Comparison of ENCODE assay signal across 20 cellular contexts in the genomic region with DNA sequence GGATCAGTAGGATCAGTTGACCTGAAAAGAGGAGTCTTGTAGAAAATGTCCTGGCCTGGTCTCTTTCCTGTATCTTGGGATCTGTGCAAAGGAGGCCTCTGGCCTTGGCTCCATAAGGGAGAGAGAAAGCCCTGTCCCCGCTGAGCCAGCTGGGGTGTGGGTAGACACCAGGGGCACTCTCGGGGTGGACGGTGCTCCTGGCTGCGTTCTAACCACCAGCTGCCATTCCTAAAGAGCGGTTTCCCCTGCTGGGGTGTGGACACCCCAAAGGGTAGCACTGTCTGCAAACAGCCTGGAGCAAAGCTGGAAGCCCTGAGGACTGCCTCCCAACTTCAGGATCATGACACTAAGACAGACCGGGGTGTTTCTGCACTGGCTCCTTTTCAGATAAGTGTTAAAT.
"Had no signal": no experiment of that assay in that cellular context is flagged by ENCODE, and none has a peak within 500 bp of the region (broad histone marks: within the 10 kb centered on the region; RNA-seq: fewer than 3 reads in every experiment).

No MANE protein-coding gene starts in this region.

- H3K9ac ChIP-seq: parathyroid adenoma had no signal

- H2AFZ ChIP-seq: parathyroid adenoma had no signal

- H3K9me3 ChIP-seq: left lung, spleen, suprapubic skin, tibial nerve, uterus had no signal

- H3K4me3 ChIP-seq: left lung, spleen, suprapubic skin, tibial nerve, uterus had no signal

- H3K27ac ChIP-seq: epithelial cell of prostate, left lung, parathyroid adenoma, spleen, suprapubic skin, tibial nerve, uterus, WERI-Rb-1 had no signal

- H3K9me3 Mint-ChIP-seq: activated naive CD8-positive, alpha-beta T cell treated with anti-CD3 and anti-CD28 coated beads for 36 hours; activated T-cell treated with anti-CD3 and anti-CD28 coated beads, Interleukin-2, amount 50 U/mL, for 4 hours; activated T-helper 2 cell treated with anti-CD3 and anti-CD28 coated beads, Interferon-gamma antibody, Interleukin-2, Interleukin-4, amounts not matched to agents 10 μg/mL and 5 μg/mL and 100 μg/mL, durations not matched to agents 14 hours and 24 hours and 36 hours; nephron; stimulated activated naive CD8-positive, alpha-beta T cell treated with anti-CD3 and anti-CD28 coated beads, Interleukin-15, Interleukin-2, amounts not matched to agents 100 ng/mL and 50 ng/mL, for 24 hours had no signal

- H3K4me1 Mint-ChIP-seq: activated naive CD8-positive, alpha-beta T cell treated with anti-CD3 and anti-CD28 coated beads for 36 hours had no signal

- H3K27me3 Mint-ChIP-seq: activated naive CD8-positive, alpha-beta T cell treated with anti-CD3 and anti-CD28 coated beads for 36 hours; stimulated activated naive CD8-positive, alpha-beta T cell treated with anti-CD3 and anti-CD28 coated beads, Interleukin-15, Interleukin-2, amounts not matched to agents 100 ng/mL and 50 ng/mL, for 24 hours had no signal

- H3K36me3 Mint-ChIP-seq: activated naive CD8-positive, alpha-beta T cell treated with anti-CD3 and anti-CD28 coated beads for 36 hours had no signal

- H3K27me3 ChIP-seq: suprapubic skin, tibial nerve, uterus had no signal

- H3K36me3 ChIP-seq: left lung, uterus had no signal

- H3K4me3 Mint-ChIP-seq: activated naive CD8-positive, alpha-beta T cell treated with anti-CD3 and anti-CD28 coated beads for 36 hours; activated T-cell treated with anti-CD3 and anti-CD28 coated beads, Interleukin-2, amount 50 U/mL, for 4 hours; nephron; stimulated activated naive CD8-positive, alpha-beta T cell treated with anti-CD3 and anti-CD28 coated beads, Interleukin-15, Interleukin-2, amounts not matched to agents 100 ng/mL and 50 ng/mL, for 24 hours had no signal

- DNase-seq: activated CD4-positive, alpha-beta T cell treated with anti-CD3 and anti-CD28 coated beads, Interleukin-2, amount 50 U/mL, for 4 hours; activated CD8-positive, alpha-beta memory T cell treated with anti-CD3 and anti-CD28 coated beads for 24 hours; activated CD8-positive, alpha-beta memory T cell treated with anti-CD3 and anti-CD28 coated beads, Interleukin-2, amount 50 U/mL, for 4 hours; activated naive CD4-positive, alpha-beta T cell treated with Interleukin-2 at 50 U/mL for 16 hours; activated naive CD8-positive, alpha-beta T cell treated with anti-CD3 and anti-CD28 coated beads for 36 hours; activated T-cell treated with anti-CD3 and anti-CD28 coated beads, Interleukin-2, amount 50 U/mL, for 4 hours; left lung; midbrain; spleen; stimulated activated CD4-positive, alpha-beta T cell treated with anti-CD3 and anti-CD28 coated beads, Interleukin-4, amount 100 ng/mL, for 1 hour; T-helper 1 cell; uterus; WERI-Rb-1 had no signal

- ATAC-seq: activated T-cell treated with anti-CD3 and anti-CD28 coated beads, Interleukin-2, amount 50 U/mL, for 4 hours; left lung had no signal

- H3K4me1 ChIP-seq: parathyroid adenoma had no signal

- H3K27ac Mint-ChIP-seq: activated naive CD8-positive, alpha-beta T cell treated with anti-CD3 and anti-CD28 coated beads for 36 hours; activated T-helper 2 cell treated with anti-CD3 and anti-CD28 coated beads, Interferon-gamma antibody, Interleukin-2, Interleukin-4, amounts not matched to agents 10 μg/mL and 5 μg/mL and 100 μg/mL, durations not matched to agents 14 hours and 24 hours and 36 hours; nephron; stimulated activated naive CD8-positive, alpha-beta T cell treated with anti-CD3 and anti-CD28 coated beads, Interleukin-15, Interleukin-2, amounts not matched to agents 100 ng/mL and 50 ng/mL, for 24 hours had no signal
